21 cellular contexts compared by ENCODE assay signal in genomic region chr2:38158361-38159128, GRCh38.
DNase-seq lines count a peak whose midpoint lies in the region; ATAC-seq, FAIRE-seq and TF ChIP-seq lines count a peak whose summit lies in the region.
"Had no signal": no experiment of that assay in that cellular context is flagged by ENCODE, and none has a peak within 500 bp of the region (broad histone marks: within the 10 kb centered on the region; RNA-seq: fewer than 3 reads in every experiment).

No MANE protein-coding gene starts in this region.

- no peak for TF ChIP-seq RAD21 in K562 (CRISPR knock-in tag; conservative IDR thresholded peaks at IDR 0.05 in 1 of 2, IDR thresholded peaks at IDR 0.05 in 1 of 2)

- ATAC-seq in K562 (no peak), heart right ventricle (peak in 4 of 8 donors; percentile 25 to 46 (median 38)), left colon (no peak)
- ATAC-seq: activated T-cell treated with anti-CD3 and anti-CD28 coated beads, Interleukin-2, amount 50 U/mL, for 72 hours; GM12878 had no signal

- H3K4me3 Mint-ChIP-seq in nephron progenitor cell: peak overlapping the region; percentile 24
- H3K4me3 Mint-ChIP-seq: activated CD4-positive, alpha-beta memory T cell treated with anti-CD3 and anti-CD28 coated beads, Interleukin-2, amount 10 ng/mL, durations not matched to agents 7 days and 5 days; activated naive CD8-positive, alpha-beta T cell treated with anti-CD3 and anti-CD28 coated beads for 36 hours; activated T-cell treated with anti-CD3 and anti-CD28 coated beads, Interleukin-2, amount 50 U/mL, for 72 hours; B cell; central memory CD8-positive, alpha-beta T cell; endodermal cell; T-helper 1 cell treated with Interleukin-12 subunit alpha and Interleukin-12 subunit beta and Interleukin-4 antibody, amounts not matched to agents 30 μg/mL and 1 μg/mL, for 36 hours had no signal

- no TSS peak for BruUV-seq in K562 (replicated peaks; lab: Mats Ljungman, UMichigan)

- H3K4me3 ChIP-seq in K562 (no peak overlapping the region), heart right ventricle (no peak overlapping the region), uterus (no peak overlapping the region)
- H3K4me3 ChIP-seq: GM12878 had no signal

- no peak for TF ChIP-seq CTCF in K562 (IDR thresholded peaks at IDR 0.05 in 2 of 3, conservative IDR thresholded peaks at IDR 0.05 in 1 of 3; ENCODE audit: insufficient read depth in 2 of 3, low read depth in 1 of 3, low read length in 3 of 3)
- TF ChIP-seq CTCF in heart right ventricle (IDR thresholded peaks at IDR 0.05): no peak
- no peak for TF ChIP-seq CTCF in nephron progenitor cell (IDR thresholded peaks at IDR 0.05)
- no peak for TF ChIP-seq CTCF in uterus (IDR thresholded peaks at IDR 0.05)

- H3K4me1 ChIP-seq in K562 (replicated peaks in 1 of 2; ENCODE audit: control insufficient read depth in 2 of 2, insufficient read depth in 2 of 2, low read length in 2 of 2) (peaks cover 0 to 3% of the 10 kb centered on the region in 2 experiments; a peak in 3 of 5 replicates), heart right ventricle (peaks cover 0 to 46% (median 20%) of the 10 kb centered on the region in 9 donors), uterus (peaks cover 4 to 8% of the 10 kb centered on the region in 2 donors)

- H3K27me3 ChIP-seq in K562 (ENCODE audit: control insufficient read depth in 2 of 2, insufficient read depth in 2 of 2, low read length in 2 of 2) (peaks cover 16 to 50% of the 10 kb centered on the region in 2 experiments; a peak in 3 of 5 replicates), heart right ventricle (peaks cover 0 to 2% (median 0%) of the 10 kb centered on the region in 7 donors), uterus (no peaks in the 10 kb centered on the region)

- no peaks in the 10 kb centered on the region for H4K20me1 ChIP-seq in K562 (replicated peaks; ENCODE audit: control insufficient read depth, insufficient read depth, low read length)

- H3K9me1 ChIP-seq in K562 (ENCODE audit: control insufficient read depth, insufficient read depth, low read length): no peaks in the 10 kb centered on the region

- H3K27ac Mint-ChIP-seq in nephron progenitor cell: peak overlapping the region; percentile 85
- H3K27ac Mint-ChIP-seq: activated CD4-positive, alpha-beta memory T cell treated with anti-CD3 and anti-CD28 coated beads, Interleukin-2, amount 10 ng/mL, durations not matched to agents 7 days and 5 days; activated naive CD8-positive, alpha-beta T cell treated with anti-CD3 and anti-CD28 coated beads for 36 hours; activated T-cell treated with anti-CD3 and anti-CD28 coated beads, Interleukin-2, amount 50 U/mL, for 72 hours; B cell; endodermal cell; T-helper 1 cell treated with Interleukin-12 subunit alpha and Interleukin-12 subunit beta and Interleukin-4 antibody, amounts not matched to agents 30 μg/mL and 1 μg/mL, for 36 hours had no signal

- no peak overlapping the region for H3K9ac ChIP-seq in K562 (ENCODE audit: insufficient read depth in 1 of 2, low read depth in 2 of 2, low read length in 2 of 2)

- H3K36me3 ChIP-seq in K562 (ENCODE audit: control insufficient read depth, insufficient read depth, low read length) (no peaks in the 10 kb centered on the region), heart right ventricle (no peaks in the 10 kb centered on the region), uterus (no peaks in the 10 kb centered on the region)
- H3K36me3 ChIP-seq: neutrophil, WERI-Rb-1 had no signal

- intact Hi-C loops in K562 (cut with micrococcal nuclease): no loop called here
- intact Hi-C loops in heart right ventricle (cut with DNase I): no loop called here
- intact Hi-C loops in uterus (cut with DNase I; ENCODE audit: low total_unique reads): no loop called here
- intact Hi-C loops in left colon (cut with DNase I, micrococcal nuclease): no loop called here

- POLR2A ChIA-PET in K562 (lab: Yijun Ruan, JAX): interaction anchor here (0.6 to 0.7 kb wide), 2 partner anchors 36 to 1001 kb away, joined by 3 read pairs; no protein-coding TSS in a partner anchor

- in situ Hi-C loops in K562 (cut with MboI): no loop called here

- H3K79me2 ChIP-seq in K562 (ENCODE audit: control insufficient read depth, insufficient read depth, low read length): no peaks in the 10 kb centered on the region

- 8% methylated on average over 6 of the region's 6 CpGs for WGBS in K562 (ENCODE audit: insufficient coverage, low coverage, missing lambda C conversion rate)
- 66 to 71% methylated on average over 6 of the region's 6 CpGs for WGBS in heart right ventricle, 2 donors

- DNase-seq in K562 (ENCODE audit: extremely low read depth in 1 of 4, low spot score in 3 of 4) (no peak), heart right ventricle (no peak), nephron progenitor cell (no peak), uterus (no peak), left colon (no peak), GF-D8 (lab: John Stamatoyannopoulos, UW) (no peak), OCI-M1 (lab: John Stamatoyannopoulos, UW) (no peak)
- DNase-seq: activated CD4-positive, alpha-beta memory T cell treated with anti-CD3 and anti-CD28 coated beads, Interleukin-2, amount 10 ng/mL, durations not matched to agents 7 days and 5 days; activated naive CD8-positive, alpha-beta T cell treated with anti-CD3 and anti-CD28 coated beads for 36 hours; activated T-cell treated with anti-CD3 and anti-CD28 coated beads, Interleukin-2, amount 50 U/mL, for 72 hours; endodermal cell; mesendoderm; NCI-H146; NCI-H446; SHP77 treated with DMSO at 0.1 percent for 48 hours; WERI-Rb-1 had no signal

- no peaks in the 10 kb centered on the region for H3K36me3 Mint-ChIP-seq in nephron progenitor cell (ENCODE audit: low read depth)
- H3K36me3 Mint-ChIP-seq: activated naive CD8-positive, alpha-beta T cell treated with anti-CD3 and anti-CD28 coated beads for 36 hours had no signal

- H3K27ac ChIP-seq in K562 (ENCODE audit: extremely low read depth, low read depth, low read length): no peak overlapping the region
- peak overlapping the region in 9 of 10 donors; percentile 36 to 85 (median 70) for H3K27ac ChIP-seq in heart right ventricle
- H3K27ac ChIP-seq in uterus: peak overlapping the region; percentile 73 to 74
- H3K27ac ChIP-seq: neutrophil, WERI-Rb-1 had no signal

- CTCF ChIA-PET in K562 (lab: Yijun Ruan, JAX; ENCODE audit: low intra/inter-chr PET ratio): no interaction called here

- H3K9me3 ChIP-seq in K562 (replicated peaks; ENCODE audit: control insufficient read depth, insufficient read depth, low read depth, low read length): no peaks in the 10 kb centered on the region
- H3K9me3 ChIP-seq in heart right ventricle: no peaks in the 10 kb centered on the region
- no peaks in the 10 kb centered on the region for H3K9me3 ChIP-seq in uterus
- H3K9me3 ChIP-seq: neutrophil had no signal

- H3K4me1 Mint-ChIP-seq in nephron progenitor cell: peaks cover 77% of the 10 kb centered on the region
- H3K4me1 Mint-ChIP-seq: activated CD4-positive, alpha-beta memory T cell treated with anti-CD3 and anti-CD28 coated beads, Interleukin-2, amount 10 ng/mL, durations not matched to agents 7 days and 5 days; activated naive CD8-positive, alpha-beta T cell treated with anti-CD3 and anti-CD28 coated beads for 36 hours; B cell; central memory CD8-positive, alpha-beta T cell had no signal

- H2AFZ ChIP-seq in K562 (ENCODE audit: low read depth, low read length): no peak overlapping the region

- H3K27me3 Mint-ChIP-seq in nephron progenitor cell (ENCODE audit: low read depth, poor library complexity): no peaks in the 10 kb centered on the region

- no peaks in the 10 kb centered on the region for H3K9me3 Mint-ChIP-seq in nephron progenitor cell
- H3K9me3 Mint-ChIP-seq: activated CD4-positive, alpha-beta memory T cell treated with anti-CD3 and anti-CD28 coated beads, Interleukin-2, amount 10 ng/mL, durations not matched to agents 7 days and 5 days; activated naive CD8-positive, alpha-beta T cell treated with anti-CD3 and anti-CD28 coated beads for 36 hours; activated T-cell treated with anti-CD3 and anti-CD28 coated beads, Interleukin-2, amount 50 U/mL, for 72 hours; central memory CD8-positive, alpha-beta T cell; endodermal cell; T-helper 1 cell treated with Interleukin-12 subunit alpha and Interleukin-12 subunit beta and Interleukin-4 antibody, amounts not matched to agents 30 μg/mL and 1 μg/mL, for 36 hours had no signal

- no peak for FAIRE-seq in K562 (lab: Jason Lieb, UNC)
- FAIRE-seq: GM12878 had no signal

- no peak overlapping the region for H3K4me2 ChIP-seq in K562 (ENCODE audit: insufficient read depth, low read length)

- TF ChIP-seq POLR2A in K562 (conservative IDR thresholded peaks at IDR 0.05) (no peak), uterus (IDR thresholded peaks at IDR 0.05) (no peak)

- TF ChIP-seq EP300 in K562 (IDR thresholded peaks at IDR 0.05; ENCODE audit: low read length): no peak

TF ChIP-seq in K562, 482 proteins besides CTCF, POLR2A, EP300 and RAD21 (continues in another document):
- TF ChIP-seq TCF15 (CRISPR knock-in tag; IDR thresholded peaks at IDR 0.05) (no peak), PBX2 (CRISPR knock-in tag; IDR thresholded peaks at IDR 0.05; ENCODE audit: low read depth) (no peak), PBX2 (tag; conservative IDR thresholded peaks at IDR 0.05; ENCODE audit: low read depth) (no peak)
